Comparison of ENCODE assay signal across 1 cellular context in the genomic region with DNA sequence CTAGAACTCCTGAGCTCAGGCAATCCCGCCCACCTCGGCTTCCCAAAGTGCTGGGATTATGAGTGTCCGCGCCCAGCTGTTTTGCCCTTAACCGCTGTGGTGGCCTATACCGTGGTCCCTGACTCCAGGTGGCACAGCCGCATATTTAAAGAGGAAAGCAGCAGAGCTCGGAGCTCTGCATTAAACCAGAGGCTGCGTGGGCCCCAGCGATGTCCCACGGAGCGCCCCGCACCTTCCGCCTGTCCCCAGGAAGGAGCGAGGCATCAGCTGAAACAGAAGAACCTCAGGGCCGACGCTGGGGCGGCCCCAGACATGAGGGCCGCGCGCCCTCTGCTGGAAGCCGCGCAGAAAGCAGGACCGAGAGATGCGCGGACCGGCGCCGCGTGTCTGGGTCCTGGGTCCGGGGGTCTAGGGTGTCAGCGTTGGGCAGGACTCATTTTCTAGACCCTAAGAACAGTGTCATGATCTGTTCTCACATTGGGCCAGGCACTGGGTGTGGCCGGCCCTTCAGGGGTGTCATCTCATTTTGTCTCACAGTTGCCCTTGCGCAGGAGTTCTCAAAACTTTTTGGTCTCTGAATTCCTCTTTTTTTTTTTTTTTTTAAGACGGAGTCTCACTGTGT.
A peak's percentile ranks its signal among the peaks of the same experiment; 100 is the strongest.
TF ChIP-seq lines count a peak whose summit lies in the region.

No MANE protein-coding gene starts in this region.

TF ChIP-seq in H1, 55 proteins besides CTCF, POLR2A, EP300 and RAD21:
- TF ChIP-seq, protein P1, sequence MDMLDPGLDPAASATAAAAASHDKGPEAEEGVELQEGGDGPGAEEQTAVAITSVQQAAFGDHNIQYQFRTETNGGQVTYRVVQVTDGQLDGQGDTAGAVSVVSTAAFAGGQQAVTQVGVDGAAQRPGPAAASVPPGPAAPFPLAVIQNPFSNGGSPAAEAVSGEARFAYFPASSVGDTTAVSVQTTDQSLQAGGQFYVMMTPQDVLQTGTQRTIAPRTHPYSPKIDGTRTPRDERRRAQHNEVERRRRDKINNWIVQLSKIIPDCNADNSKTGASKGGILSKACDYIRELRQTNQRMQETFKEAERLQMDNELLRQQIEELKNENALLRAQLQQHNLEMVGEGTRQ (IDR thresholded peaks at IDR 0.05; ENCODE audit: low read length) = no peak
- no peak for TF ChIP-seq CHD2 (IDR thresholded peaks at IDR 0.05; ENCODE audit: low read length)
- TF ChIP-seq BACH1 (IDR thresholded peaks at IDR 0.05; ENCODE audit: low read length) = no peak
- TF ChIP-seq HDAC2 (IDR thresholded peaks at IDR 0.05; ENCODE audit: borderline replicate concordance in 1 of 2, low read depth in 2 of 2, low read length in 2 of 2) = 0 out of 4 replicates have a peak, but pooled peaks of 1 of the 2 experiments have one; percentile 24
- TF ChIP-seq EGR1 (IDR thresholded peaks at IDR 0.05; ENCODE audit: borderline replicate concordance, low read depth, low read length) = no peak
- TF ChIP-seq, protein P2, sequence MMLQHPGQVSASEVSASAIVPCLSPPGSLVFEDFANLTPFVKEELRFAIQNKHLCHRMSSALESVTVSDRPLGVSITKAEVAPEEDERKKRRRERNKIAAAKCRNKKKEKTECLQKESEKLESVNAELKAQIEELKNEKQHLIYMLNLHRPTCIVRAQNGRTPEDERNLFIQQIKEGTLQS (IDR thresholded peaks at IDR 0.05; ENCODE audit: insufficient read depth, low read depth, low read length) = no peak
- TF ChIP-seq, protein P3, sequence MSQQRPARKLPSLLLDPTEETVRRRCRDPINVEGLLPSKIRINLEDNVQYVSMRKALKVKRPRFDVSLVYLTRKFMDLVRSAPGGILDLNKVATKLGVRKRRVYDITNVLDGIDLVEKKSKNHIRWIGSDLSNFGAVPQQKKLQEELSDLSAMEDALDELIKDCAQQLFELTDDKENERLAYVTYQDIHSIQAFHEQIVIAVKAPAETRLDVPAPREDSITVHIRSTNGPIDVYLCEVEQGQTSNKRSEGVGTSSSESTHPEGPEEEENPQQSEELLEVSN (IDR thresholded peaks at IDR 0.05) = no peak
- no peak for TF ChIP-seq SIRT6 (IDR thresholded peaks at IDR 0.05; ENCODE audit: low read length)
- no peak for TF ChIP-seq SP2 (IDR thresholded peaks at IDR 0.05; ENCODE audit: low read length)
- TF ChIP-seq YY1 (IDR thresholded peaks at IDR 0.05; ENCODE audit: low read depth, low read length) = no peak; the same call in 1 of the 2 replicates
- no peak for TF ChIP-seq RBBP5 (IDR thresholded peaks at IDR 0.05; ENCODE audit: borderline replicate concordance, low read depth, low read length)
- no peak for TF ChIP-seq PHF8 (conservative IDR thresholded peaks at IDR 0.05; ENCODE audit: low read depth, low read length)
- TF ChIP-seq JUN (IDR thresholded peaks at IDR 0.05; ENCODE audit: low read depth, low read length) = no peak
- TF ChIP-seq FOSL1 (IDR thresholded peaks at IDR 0.05; ENCODE audit: insufficient read depth, low read depth, low read length) = no peak
- peak; percentile 55; the same call in 1 of the 2 replicates for TF ChIP-seq GABPA (IDR thresholded peaks at IDR 0.05; ENCODE audit: borderline replicate concordance, insufficient read depth, low read length)
- no peak for TF ChIP-seq RFX5 (IDR thresholded peaks at IDR 0.05; ENCODE audit: borderline replicate concordance, low read depth, low read length)
- no peak for TF ChIP-seq TEAD4 (IDR thresholded peaks at IDR 0.05; ENCODE audit: low read depth, low read length)
- no peak for TF ChIP-seq RXRA (IDR thresholded peaks at IDR 0.05; ENCODE audit: insufficient read depth, low read depth, low read length)
- TF ChIP-seq TAF1 (IDR thresholded peaks at IDR 0.05; ENCODE audit: low read depth, low read length) = no peak
- TF ChIP-seq NANOG (IDR thresholded peaks at IDR 0.05; ENCODE audit: insufficient read depth, low read depth, low read length, poor library complexity, severe bottlenecking) = no peak
- no peak for TF ChIP-seq CREB1 (IDR thresholded peaks at IDR 0.05)
- TF ChIP-seq SIN3A (conservative IDR thresholded peaks at IDR 0.05 in 1 of 2, IDR thresholded peaks at IDR 0.05 in 1 of 2; ENCODE audit: low read depth in 1 of 2, low read length in 2 of 2) = 0 out of 4 replicates have a peak, but pooled peaks of 1 of the 2 experiments have one; percentile 41
- TF ChIP-seq JUND (IDR thresholded peaks at IDR 0.05; ENCODE audit: low read length) = no peak
- TF ChIP-seq ASH2L (IDR thresholded peaks at IDR 0.05; ENCODE audit: low read length) = no peak
- TF ChIP-seq EZH2 (IDR thresholded peaks at IDR 0.05; ENCODE audit: low read depth, low read length, severe bottlenecking) = no peak
- TF ChIP-seq NRF1 (IDR thresholded peaks at IDR 0.05; ENCODE audit: low read depth, low read length) = no peak
- no peak for TF ChIP-seq SIX5 (IDR thresholded peaks at IDR 0.05; ENCODE audit: low read depth, low read length)
- TF ChIP-seq HDAC6 (IDR thresholded peaks at IDR 0.05; ENCODE audit: low read depth, low read length) = no peak
- TF ChIP-seq MAFK (IDR thresholded peaks at IDR 0.05; ENCODE audit: low read depth, low read length) = no peak
- TF ChIP-seq POLR2AphosphoS5 (IDR thresholded peaks at IDR 0.05; ENCODE audit: low read depth, low read length) = no peak
- peak; percentile 23; the same call in 1 of the 2 replicates for TF ChIP-seq TBP (IDR thresholded peaks at IDR 0.05; ENCODE audit: low read depth, low read length)
- no peak for TF ChIP-seq TAF7 (optimal IDR thresholded peaks at IDR 0.05; ENCODE audit: borderline replicate concordance, low read depth, low read length)
- no peak for TF ChIP-seq CTBP2 (IDR thresholded peaks at IDR 0.05; ENCODE audit: borderline replicate concordance, insufficient read depth, insufficient read length, low read length)
- TF ChIP-seq, protein P4, sequence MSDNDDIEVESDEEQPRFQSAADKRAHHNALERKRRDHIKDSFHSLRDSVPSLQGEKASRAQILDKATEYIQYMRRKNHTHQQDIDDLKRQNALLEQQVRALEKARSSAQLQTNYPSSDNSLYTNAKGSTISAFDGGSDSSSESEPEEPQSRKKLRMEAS (IDR thresholded peaks at IDR 0.05) = peak; percentile 76
- TF ChIP-seq RNF2 (IDR thresholded peaks at IDR 0.05; ENCODE audit: borderline replicate concordance, low read depth, low read length, missing control alignments, poor library complexity, severe bottlenecking) = no peak
- no peak for TF ChIP-seq TCF12 (IDR thresholded peaks at IDR 0.05; ENCODE audit: low read depth, low read length)
- TF ChIP-seq CBX8 (IDR thresholded peaks at IDR 0.05; ENCODE audit: borderline replicate concordance, low read depth, low read length) = no peak
- TF ChIP-seq KDM1A (IDR thresholded peaks at IDR 0.05; ENCODE audit: borderline replicate concordance, low read length) = peak; percentile 27; the same call in 1 of the 2 replicates
- no peak for TF ChIP-seq SAP30 (IDR thresholded peaks at IDR 0.05; ENCODE audit: insufficient read depth, insufficient replicate concordance, low read length)
- TF ChIP-seq ZNF274 (IDR thresholded peaks at IDR 0.05; ENCODE audit: borderline replicate concordance, extremely low read depth, low read length) = no peak
- TF ChIP-seq KDM4A (IDR thresholded peaks at IDR 0.05; ENCODE audit: low read depth, low read length, severe bottlenecking) = no peak
- no peak for TF ChIP-seq CEBPB (IDR thresholded peaks at IDR 0.05; ENCODE audit: low read depth, low read length)
- TF ChIP-seq SRF (IDR thresholded peaks at IDR 0.05; ENCODE audit: low read depth, low read length) = no peak
- TF ChIP-seq, protein P5, sequence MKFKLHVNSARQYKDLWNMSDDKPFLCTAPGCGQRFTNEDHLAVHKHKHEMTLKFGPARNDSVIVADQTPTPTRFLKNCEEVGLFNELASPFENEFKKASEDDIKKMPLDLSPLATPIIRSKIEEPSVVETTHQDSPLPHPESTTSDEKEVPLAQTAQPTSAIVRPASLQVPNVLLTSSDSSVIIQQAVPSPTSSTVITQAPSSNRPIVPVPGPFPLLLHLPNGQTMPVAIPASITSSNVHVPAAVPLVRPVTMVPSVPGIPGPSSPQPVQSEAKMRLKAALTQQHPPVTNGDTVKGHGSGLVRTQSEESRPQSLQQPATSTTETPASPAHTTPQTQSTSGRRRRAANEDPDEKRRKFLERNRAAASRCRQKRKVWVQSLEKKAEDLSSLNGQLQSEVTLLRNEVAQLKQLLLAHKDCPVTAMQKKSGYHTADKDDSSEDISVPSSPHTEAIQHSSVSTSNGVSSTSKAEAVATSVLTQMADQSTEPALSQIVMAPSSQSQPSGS (IDR thresholded peaks at IDR 0.05; ENCODE audit: low read length) = no peak
- TF ChIP-seq GTF2F1 (IDR thresholded peaks at IDR 0.05; ENCODE audit: borderline replicate concordance, low read depth, low read length) = no peak
- no peak for TF ChIP-seq SUZ12 (IDR thresholded peaks at IDR 0.05; ENCODE audit: low read length)
- TF ChIP-seq, protein P6, sequence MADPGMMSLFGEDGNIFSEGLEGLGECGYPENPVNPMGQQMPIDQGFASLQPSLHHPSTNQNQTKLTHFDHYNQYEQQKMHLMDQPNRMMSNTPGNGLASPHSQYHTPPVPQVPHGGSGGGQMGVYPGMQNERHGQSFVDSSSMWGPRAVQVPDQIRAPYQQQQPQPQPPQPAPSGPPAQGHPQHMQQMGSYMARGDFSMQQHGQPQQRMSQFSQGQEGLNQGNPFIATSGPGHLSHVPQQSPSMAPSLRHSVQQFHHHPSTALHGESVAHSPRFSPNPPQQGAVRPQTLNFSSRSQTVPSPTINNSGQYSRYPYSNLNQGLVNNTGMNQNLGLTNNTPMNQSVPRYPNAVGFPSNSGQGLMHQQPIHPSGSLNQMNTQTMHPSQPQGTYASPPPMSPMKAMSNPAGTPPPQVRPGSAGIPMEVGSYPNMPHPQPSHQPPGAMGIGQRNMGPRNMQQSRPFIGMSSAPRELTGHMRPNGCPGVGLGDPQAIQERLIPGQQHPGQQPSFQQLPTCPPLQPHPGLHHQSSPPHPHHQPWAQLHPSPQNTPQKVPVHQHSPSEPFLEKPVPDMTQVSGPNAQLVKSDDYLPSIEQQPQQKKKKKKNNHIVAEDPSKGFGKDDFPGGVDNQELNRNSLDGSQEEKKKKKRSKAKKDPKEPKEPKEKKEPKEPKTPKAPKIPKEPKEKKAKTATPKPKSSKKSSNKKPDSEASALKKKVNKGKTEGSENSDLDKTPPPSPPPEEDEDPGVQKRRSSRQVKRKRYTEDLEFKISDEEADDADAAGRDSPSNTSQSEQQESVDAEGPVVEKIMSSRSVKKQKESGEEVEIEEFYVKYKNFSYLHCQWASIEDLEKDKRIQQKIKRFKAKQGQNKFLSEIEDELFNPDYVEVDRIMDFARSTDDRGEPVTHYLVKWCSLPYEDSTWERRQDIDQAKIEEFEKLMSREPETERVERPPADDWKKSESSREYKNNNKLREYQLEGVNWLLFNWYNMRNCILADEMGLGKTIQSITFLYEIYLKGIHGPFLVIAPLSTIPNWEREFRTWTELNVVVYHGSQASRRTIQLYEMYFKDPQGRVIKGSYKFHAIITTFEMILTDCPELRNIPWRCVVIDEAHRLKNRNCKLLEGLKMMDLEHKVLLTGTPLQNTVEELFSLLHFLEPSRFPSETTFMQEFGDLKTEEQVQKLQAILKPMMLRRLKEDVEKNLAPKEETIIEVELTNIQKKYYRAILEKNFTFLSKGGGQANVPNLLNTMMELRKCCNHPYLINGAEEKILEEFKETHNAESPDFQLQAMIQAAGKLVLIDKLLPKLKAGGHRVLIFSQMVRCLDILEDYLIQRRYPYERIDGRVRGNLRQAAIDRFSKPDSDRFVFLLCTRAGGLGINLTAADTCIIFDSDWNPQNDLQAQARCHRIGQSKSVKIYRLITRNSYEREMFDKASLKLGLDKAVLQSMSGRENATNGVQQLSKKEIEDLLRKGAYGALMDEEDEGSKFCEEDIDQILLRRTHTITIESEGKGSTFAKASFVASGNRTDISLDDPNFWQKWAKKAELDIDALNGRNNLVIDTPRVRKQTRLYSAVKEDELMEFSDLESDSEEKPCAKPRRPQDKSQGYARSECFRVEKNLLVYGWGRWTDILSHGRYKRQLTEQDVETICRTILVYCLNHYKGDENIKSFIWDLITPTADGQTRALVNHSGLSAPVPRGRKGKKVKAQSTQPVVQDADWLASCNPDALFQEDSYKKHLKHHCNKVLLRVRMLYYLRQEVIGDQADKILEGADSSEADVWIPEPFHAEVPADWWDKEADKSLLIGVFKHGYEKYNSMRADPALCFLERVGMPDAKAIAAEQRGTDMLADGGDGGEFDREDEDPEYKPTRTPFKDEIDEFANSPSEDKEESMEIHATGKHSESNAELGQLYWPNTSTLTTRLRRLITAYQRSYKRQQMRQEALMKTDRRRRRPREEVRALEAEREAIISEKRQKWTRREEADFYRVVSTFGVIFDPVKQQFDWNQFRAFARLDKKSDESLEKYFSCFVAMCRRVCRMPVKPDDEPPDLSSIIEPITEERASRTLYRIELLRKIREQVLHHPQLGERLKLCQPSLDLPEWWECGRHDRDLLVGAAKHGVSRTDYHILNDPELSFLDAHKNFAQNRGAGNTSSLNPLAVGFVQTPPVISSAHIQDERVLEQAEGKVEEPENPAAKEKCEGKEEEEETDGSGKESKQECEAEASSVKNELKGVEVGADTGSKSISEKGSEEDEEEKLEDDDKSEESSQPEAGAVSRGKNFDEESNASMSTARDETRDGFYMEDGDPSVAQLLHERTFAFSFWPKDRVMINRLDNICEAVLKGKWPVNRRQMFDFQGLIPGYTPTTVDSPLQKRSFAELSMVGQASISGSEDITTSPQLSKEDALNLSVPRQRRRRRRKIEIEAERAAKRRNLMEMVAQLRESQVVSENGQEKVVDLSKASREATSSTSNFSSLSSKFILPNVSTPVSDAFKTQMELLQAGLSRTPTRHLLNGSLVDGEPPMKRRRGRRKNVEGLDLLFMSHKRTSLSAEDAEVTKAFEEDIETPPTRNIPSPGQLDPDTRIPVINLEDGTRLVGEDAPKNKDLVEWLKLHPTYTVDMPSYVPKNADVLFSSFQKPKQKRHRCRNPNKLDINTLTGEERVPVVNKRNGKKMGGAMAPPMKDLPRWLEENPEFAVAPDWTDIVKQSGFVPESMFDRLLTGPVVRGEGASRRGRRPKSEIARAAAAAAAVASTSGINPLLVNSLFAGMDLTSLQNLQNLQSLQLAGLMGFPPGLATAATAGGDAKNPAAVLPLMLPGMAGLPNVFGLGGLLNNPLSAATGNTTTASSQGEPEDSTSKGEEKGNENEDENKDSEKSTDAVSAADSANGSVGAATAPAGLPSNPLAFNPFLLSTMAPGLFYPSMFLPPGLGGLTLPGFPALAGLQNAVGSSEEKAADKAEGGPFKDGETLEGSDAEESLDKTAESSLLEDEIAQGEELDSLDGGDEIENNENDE (IDR thresholded peaks at IDR 0.05; ENCODE audit: insufficient replicate concordance, low read length) = no peak
